Comparison of ENCODE assay signal across 17 cellular contexts in the genomic region with DNA sequence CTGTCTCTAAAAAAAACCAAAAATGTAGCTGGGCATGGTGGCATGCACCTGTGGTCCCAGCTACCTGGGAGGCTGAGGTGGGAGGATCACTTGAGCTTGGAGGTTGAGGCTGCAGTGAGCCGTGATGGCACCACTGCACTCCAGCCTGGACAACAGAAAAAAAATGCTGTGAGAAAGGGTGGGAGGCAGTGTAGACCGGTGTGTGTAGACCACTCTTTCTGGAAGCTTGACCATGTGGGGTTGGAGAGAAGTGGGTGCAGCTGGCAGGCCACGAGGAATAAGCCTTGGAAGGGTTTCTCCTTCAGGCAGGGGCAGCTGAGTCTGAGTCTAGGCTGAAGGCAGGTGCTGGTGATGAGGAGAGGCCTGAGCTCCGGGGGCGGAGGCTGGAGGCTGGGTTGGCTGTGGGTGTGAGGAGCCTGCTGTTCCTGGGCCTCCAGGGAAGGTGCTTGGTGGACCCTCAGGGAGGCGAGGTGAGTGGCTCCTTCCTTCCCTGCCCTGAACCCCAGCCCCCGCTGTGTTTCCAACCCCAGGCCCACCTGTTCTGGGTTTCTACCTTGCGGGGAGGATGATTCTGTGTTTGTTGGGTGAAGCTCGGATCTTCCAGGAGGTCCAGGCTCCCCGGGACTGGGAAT. TPM values are rescaled to one million over a fixed set of nuclear protein-coding genes. Genes with fewer than 3 reads are reported as not detected.
A peak's percentile ranks its signal among the peaks of the same experiment; 100 is the strongest.
DNase-seq lines count a peak whose midpoint lies in the region; ATAC-seq and TF ChIP-seq lines count a peak whose summit lies in the region.
"Had no signal": no experiment of that assay in that cellular context is flagged by ENCODE, and none has a peak within 500 bp of the region (broad histone marks: within the 10 kb centered on the region; RNA-seq: fewer than 3 reads in every experiment).

No MANE protein-coding gene starts in this region.

- H3K27ac ChIP-seq in mesenchymal stem cell (ENCODE audit: low read length, poor library complexity, severe bottlenecking) = no peak overlapping the region
- H3K27ac ChIP-seq in transverse colon = no peak overlapping the region

- no peaks in the 10 kb centered on the region for H3K9me3 Mint-ChIP-seq in activated naive CD4-positive, alpha-beta T cell treated with anti-CD3 and anti-CD28 coated beads, Interleukin-2, amount 50 U/mL, for 72 hours
- no peaks in the 10 kb centered on the region for H3K9me3 Mint-ChIP-seq in activated CD4-positive, alpha-beta memory T cell treated with anti-CD3 and anti-CD28 coated beads, Interleukin-2, amount 10 ng/mL, durations not matched to agents 7 days and 5 days

- H3K79me1 ChIP-seq in mesenchymal stem cell (replicated peaks; ENCODE audit: low read length, poor library complexity, severe bottlenecking) = no peaks in the 10 kb centered on the region

- no peak overlapping the region for H3K4me2 ChIP-seq in mesenchymal stem cell (ENCODE audit: low read length, poor library complexity, severe bottlenecking)

- H3K14ac ChIP-seq in mesenchymal stem cell (ENCODE audit: low read length in 2 of 2) = no peak overlapping the region

- no peak overlapping the region for H3K9ac ChIP-seq in mesenchymal stem cell (ENCODE audit: low read length)

- H3K36me3 ChIP-seq in mesenchymal stem cell (ENCODE audit: control insufficient read depth in 1 of 2, insufficient read depth in 2 of 2, low read depth in 1 of 2, low read length in 2 of 2) (no peaks in the 10 kb centered on the region), transverse colon (no peaks in the 10 kb centered on the region)

- in situ Hi-C loops in transverse colon (cut with MboI; ENCODE audit: low pct_ligation_motif_present in 1 of 4, low pct_unique_long_range_greater_than_20kb in 1 of 4, low sequenced_read_pairs in 3 of 4) = loop anchor here in 3 of 4 donors (10.0 kb wide), 1 partner anchor 175 kb away; no protein-coding TSS in a partner anchor

- no peak overlapping the region for H3K23ac ChIP-seq in mesenchymal stem cell (ENCODE audit: low read length in 2 of 2)

- no peak for TF ChIP-seq EP300 in transverse colon (IDR thresholded peaks at IDR 0.05; ENCODE audit: low read depth)

- H3K4ac ChIP-seq in mesenchymal stem cell (ENCODE audit: low read depth in 1 of 2, low read length in 2 of 2) = peak overlapping the region in 1 of 2 experiments; percentile 29

- H2AK5ac ChIP-seq in mesenchymal stem cell (ENCODE audit: low read length, severe bottlenecking) = no peak overlapping the region

- 97% methylated on average over 10 of the region's 10 CpGs for WGBS in mesenchymal stem cell
- WGBS in transverse colon (ENCODE audit: low coverage in 1 of 2), 2 donors = 95 to 100% methylated on average over 1 to 10 of the region's 10 CpGs

- no peak for DNase-seq in activated naive CD4-positive, alpha-beta T cell treated with anti-CD3 and anti-CD28 coated beads, Interleukin-2, amount 50 U/mL, for 72 hours (ENCODE audit: low spot score in 2 of 2)
- DNase-seq in activated naive CD4-positive, alpha-beta T cell (lab: John Stamatoyannopoulos, UW) = no peak
- no peak for DNase-seq in activated CD4-positive, alpha-beta memory T cell treated with anti-CD3 and anti-CD28 coated beads, Interleukin-2, amount 10 ng/mL, durations not matched to agents 7 days and 5 days
- DNase-seq in mesenchymal stem cell (no peak), transverse colon (peak; percentile 7), germinal center (ENCODE audit: low spot score) (no peak), Kasumi-1 (lab: John Stamatoyannopoulos, UW) (no peak)
- DNase-seq in central memory CD4-positive, alpha-beta T cell = no peak
- DNase-seq: activated CD4-positive, CD25-positive, alpha-beta regulatory T cell; amygdala; cerebellar nuclear complex; effector memory CD4-positive, alpha-beta T cell; glutamatergic neuron; NCI-H1092; NCI-H524 treated with DMSO at 0.1 percent for 48 hours; SHP77; stimulated activated naive CD4-positive, alpha-beta T cell treated with Interleukin-2 at 50 U/mL for 16 hours had no signal

- peaks cover 64% of the 10 kb centered on the region for H3K4me1 Mint-ChIP-seq in activated CD4-positive, alpha-beta memory T cell treated with anti-CD3 and anti-CD28 coated beads, Interleukin-2, amount 10 ng/mL, durations not matched to agents 7 days and 5 days

- no peak overlapping the region for H3K4me3 ChIP-seq in mesenchymal stem cell (ENCODE audit: insufficient read depth in 1 of 2, low read depth in 1 of 2, low read length in 2 of 2)
- H3K4me3 ChIP-seq in transverse colon = no peak overlapping the region

- H3K27ac Mint-ChIP-seq in activated naive CD4-positive, alpha-beta T cell treated with anti-CD3 and anti-CD28 coated beads, Interleukin-2, amount 50 U/mL, for 72 hours = peak overlapping the region; percentile 77 to 91
- peak overlapping the region; percentile 94 for H3K27ac Mint-ChIP-seq in activated CD4-positive, alpha-beta memory T cell treated with anti-CD3 and anti-CD28 coated beads, Interleukin-2, amount 10 ng/mL, durations not matched to agents 7 days and 5 days

- no peak overlapping the region for H2AFZ ChIP-seq in mesenchymal stem cell (ENCODE audit: low read depth, low read length)

- CTCF ChIA-PET in activated CD4-positive, alpha-beta memory T cell treated with anti-CD3 and anti-CD28 coated beads, Interleukin-2, amount 10 ng/mL, durations not matched to agents 7 days and 5 days (lab: Charles Lee) = interaction anchor here (0.8 to 3.9 kb wide), 11 partner anchors 9 to 211 kb away, joined by 3 to 26 read pairs (median 7); partner anchors contain the start of genes TADA2B and TBC1D14

- POLR2A ChIA-PET in activated CD4-positive, alpha-beta memory T cell treated with anti-CD3 and anti-CD28 coated beads, Interleukin-2, amount 10 ng/mL, durations not matched to agents 7 days and 5 days (lab: Charles Lee) = interaction anchor here (0.5 to 4.4 kb wide), 14 partner anchors 11 to 226 kb away, joined by 3 to 109 read pairs (median 6); partner anchors contain the start of genes GRPEL1, KIAA0232 and TBC1D14

- H3K36me3 Mint-ChIP-seq in activated naive CD4-positive, alpha-beta T cell treated with anti-CD3 and anti-CD28 coated beads, Interleukin-2, amount 50 U/mL, for 72 hours = no peaks in the 10 kb centered on the region
- H3K36me3 Mint-ChIP-seq in activated CD4-positive, alpha-beta memory T cell treated with anti-CD3 and anti-CD28 coated beads, Interleukin-2, amount 10 ng/mL, durations not matched to agents 7 days and 5 days (ENCODE audit: low read depth) = no peaks in the 10 kb centered on the region

- peak overlapping the region; percentile 12 for H4K8ac ChIP-seq in mesenchymal stem cell (ENCODE audit: low read length)

- no peak overlapping the region for H2BK5ac ChIP-seq in mesenchymal stem cell (ENCODE audit: low read depth, low read length, poor library complexity, severe bottlenecking)

- H2BK12ac ChIP-seq in mesenchymal stem cell (ENCODE audit: low read length in 2 of 2) = peak overlapping the region; percentile 38 to 61

- H2BK120ac ChIP-seq in mesenchymal stem cell (ENCODE audit: low read depth, low read length) = peak overlapping the region; percentile 75

- TF ChIP-seq POLR2A in transverse colon (IDR thresholded peaks at IDR 0.05) = no peak

- peak overlapping the region; percentile 34 for H4K91ac ChIP-seq in mesenchymal stem cell (ENCODE audit: low read length)

- no peak for TF ChIP-seq CTCF in transverse colon (IDR thresholded peaks at IDR 0.05)

- H3K18ac ChIP-seq in mesenchymal stem cell (ENCODE audit: low read depth in 1 of 2, low read length in 2 of 2) = peak overlapping the region in 1 of 2 experiments; percentile 67

- ATAC-seq in activated naive CD4-positive, alpha-beta T cell treated with anti-CD3 and anti-CD28 coated beads, Interleukin-2, amount 50 U/mL, for 72 hours = no peak

- H3K27me3 Mint-ChIP-seq in activated CD4-positive, alpha-beta memory T cell treated with anti-CD3 and anti-CD28 coated beads, Interleukin-2, amount 10 ng/mL, durations not matched to agents 7 days and 5 days = no peaks in the 10 kb centered on the region

- intact Hi-C loops in transverse colon (cut with DNase I; ENCODE audit: low total_unique reads) = loop anchor here (10.0 kb wide), 2 partner anchors 85 to 185 kb away; partner anchors contain the start of gene BLOC1S4

- H3K27me3 ChIP-seq in mesenchymal stem cell (ENCODE audit: control insufficient read depth in 1 of 2, insufficient read depth in 1 of 2, low read length in 2 of 2) (peaks cover 0 to 8% of the 10 kb centered on the region in 2 experiments), transverse colon (no peaks in the 10 kb centered on the region)

- peak overlapping the region; percentile 78 for H2BK15ac ChIP-seq in mesenchymal stem cell (ENCODE audit: low read depth, poor library complexity, severe bottlenecking)

- peak overlapping the region; percentile 24 for H3K4me3 Mint-ChIP-seq in activated CD4-positive, alpha-beta memory T cell treated with anti-CD3 and anti-CD28 coated beads, Interleukin-2, amount 10 ng/mL, durations not matched to agents 7 days and 5 days

- no peaks in the 10 kb centered on the region for H3K4me1 ChIP-seq in mesenchymal stem cell (ENCODE audit: control insufficient read depth, insufficient read depth, low read depth, low read length)
- no peaks in the 10 kb centered on the region for H3K4me1 ChIP-seq in transverse colon

- H3K9me3 ChIP-seq in mesenchymal stem cell (ENCODE audit: control insufficient read depth, low read length) (no peaks in the 10 kb centered on the region), transverse colon (no peaks in the 10 kb centered on the region)

RNA-seq across cellular contexts. Expression of gene TBC1D14, which starts 9.3 kb away (rescaled TPM):
- total RNA-seq in activated naive CD4-positive, alpha-beta T cell treated with anti-CD3 and anti-CD28 coated beads, Interleukin-2, amount 50 U/mL, for 72 hours = 10 to 100 TPM; 21.3 to 38.2 TPM
- 10 to 100 TPM; 53.7 to 55.3 TPM for total RNA-seq in activated CD4-positive, alpha-beta memory T cell treated with anti-CD3 and anti-CD28 coated beads, Interleukin-2, amount 10 ng/mL, durations not matched to agents 7 days and 5 days
- 25.0 TPM for polyA plus RNA-seq in mesenchymal stem cell (2013, experiment 1 of 2)
- 24.9 TPM for polyA plus RNA-seq in mesenchymal stem cell (2013, experiment 2 of 2)
- 10 to 100 TPM; 42.6 to 56.9 (median 54.0) TPM for total RNA-seq in transverse colon
